In genomic region chr6:142822882-142823578, GRCh38 we compare ENCODE assay signal across 8 cellular contexts.
A peak's percentile ranks its signal among the peaks of the same experiment; 100 is the strongest.
DNase-seq lines count a peak whose midpoint lies in the region; ATAC-seq and TF ChIP-seq lines count a peak whose summit lies in the region.

No MANE protein-coding gene starts in this region.

- H3K4me1 ChIP-seq in Panc1 (ENCODE audit: control insufficient read depth, insufficient read depth, low read length): peaks cover 15% of the 10 kb centered on the region

- ATAC-seq in Panc1 (no peak; the same call in 1 of the 2 replicates), GM18907 (IDR thresholded peaks at IDR 0.05; ENCODE audit: unreplicated experiment) (no peak), HG02852 (IDR thresholded peaks at IDR 0.05; ENCODE audit: unreplicated experiment) (no peak), GM18868 (IDR thresholded peaks at IDR 0.05; ENCODE audit: unreplicated experiment) (no peak)

- peak; percentile 20 for TF ChIP-seq CTCF in AG04449 (IDR thresholded peaks at IDR 0.05; ENCODE audit: insufficient read depth, low read length, missing control alignments)
- peak; percentile 51; the same call in 1 of the 2 replicates for TF ChIP-seq CTCF in GM12875 (IDR thresholded peaks at IDR 0.05; ENCODE audit: borderline replicate concordance, insufficient read depth, low read depth, low read length)
- peak; percentile 78 for TF ChIP-seq CTCF in Panc1 (IDR thresholded peaks at IDR 0.05)
- no peak for TF ChIP-seq CTCF in CD14-positive monocyte (IDR thresholded peaks at IDR 0.05)

- H3K4me1 Mint-ChIP-seq in CD14-positive monocyte: peaks cover 11% of the 10 kb centered on the region

- H3K27ac Mint-ChIP-seq in CD14-positive monocyte: no peak overlapping the region

- DNase-seq in AG04449 (ENCODE audit: low read depth, low spot score): no peak
- no peak for DNase-seq in Panc1 (ENCODE audit: low read depth, low spot score)
- DNase-seq in fibroblast of gingiva (ENCODE audit: low read depth): peak; percentile 35
- no peak for DNase-seq in CD14-positive monocyte (ENCODE audit: low spot score)

- H3K27me3 Mint-ChIP-seq in CD14-positive monocyte (ENCODE audit: low read depth in 3 of 3): no peaks in the 10 kb centered on the region

- H3K36me3 ChIP-seq in Panc1 (ENCODE audit: control insufficient read depth, insufficient read depth, low read length): no peaks in the 10 kb centered on the region

- no peak overlapping the region for H3K27ac ChIP-seq in Panc1 (ENCODE audit: low read length)

- CTCF ChIA-PET in AG04449 (lab: Yijun Ruan, JAX) (no interaction called here), Panc1 (lab: Charles Lee) (no interaction called here)

- POLR2A ChIA-PET in AG04449 (lab: Yijun Ruan, JAX): no interaction called here
- POLR2A ChIA-PET in Panc1 (lab: Charles Lee): no interaction called here

- no peaks in the 10 kb centered on the region for H3K27me3 ChIP-seq in Panc1 (ENCODE audit: control insufficient read depth, insufficient read depth, low read length)

- peaks cover 0 to 9% (median 0%) of the 10 kb centered on the region in 7 donors for H3K9me3 Mint-ChIP-seq in CD14-positive monocyte

- H3K36me3 Mint-ChIP-seq in CD14-positive monocyte: peaks cover 0 to 2% of the 10 kb centered on the region in 2 donors

- in situ Hi-C loops in Panc1 (cut with HindIII; ENCODE audit: low pct_unique_long_range_greater_than_20kb, low sequenced_read_pairs): no loop called here

- BruUV-seq in Panc1 (replicated peaks; lab: Mats Ljungman, UMichigan): no TSS peak

- intact Hi-C loops in Panc1 (cut with micrococcal nuclease; ENCODE audit: unreplicated experiment): no loop called here
- intact Hi-C loops in CD14-positive monocyte (cut with micrococcal nuclease): no loop called here

- H3K4me3 ChIP-seq in AG04449 (ENCODE audit: low read depth, low read length): no peak overlapping the region
- H3K4me3 ChIP-seq in GM12875 (ENCODE audit: low read depth, low read length): no peak overlapping the region
- no peak overlapping the region for H3K4me3 ChIP-seq in Panc1 (ENCODE audit: low read depth in 2 of 2, low read length in 2 of 2)

- H3K9me3 ChIP-seq in Panc1 (ENCODE audit: control insufficient read depth, insufficient read depth, low read depth, low read length): no peaks in the 10 kb centered on the region

- no peak overlapping the region for H3K4me3 Mint-ChIP-seq in CD14-positive monocyte
